Comparison of ENCODE assay signal across 8 cellular contexts in genomic region chr12:55073043-55074022, GRCh38. TPM values are rescaled to one million over a fixed set of nuclear protein-coding genes. Genes with fewer than 3 reads are reported as not detected.
A peak's percentile ranks its signal among the peaks of the same experiment; 100 is the strongest.
DNase-seq lines count a peak whose midpoint lies in the region; ATAC-seq and TF ChIP-seq lines count a peak whose summit lies in the region.

No MANE protein-coding gene starts in this region.

- DNase-seq in NCI-H748 treated with DMSO at 0.1 percent for 48 hours (lab: John Stamatoyannopoulos, UW) (peak; percentile 64), memory B cell (ENCODE audit: low spot score in 2 of 2) (peak; percentile 70 to 71)
- peak; percentile 79 for DNase-seq in activated CD4-positive, alpha-beta memory T cell treated with anti-CD3 and anti-CD28 coated beads, Interleukin-2, amount 10 ng/mL, durations not matched to agents 7 days and 5 days
- peak; percentile 77 for DNase-seq in effector CD4-positive, alpha-beta T cell
- DNase-seq in stimulated activated CD8-positive, alpha-beta memory T cell treated with anti-CD3 and anti-CD28 coated beads, Interleukin-15, amount 100 ng/mL, for 4 hours (ENCODE audit: low read depth in 2 of 2), result peak; percentile 31 to 65

- no peaks in the 10 kb centered on the region for H3K9me3 Mint-ChIP-seq in activated CD4-positive, alpha-beta memory T cell treated with anti-CD3 and anti-CD28 coated beads, Interleukin-2, amount 10 ng/mL, durations not matched to agents 7 days and 5 days
- no peaks in the 10 kb centered on the region for H3K9me3 Mint-ChIP-seq in memory B cell

- no peaks in the 10 kb centered on the region for H3K36me3 Mint-ChIP-seq in activated CD4-positive, alpha-beta memory T cell treated with anti-CD3 and anti-CD28 coated beads, Interleukin-2, amount 10 ng/mL, durations not matched to agents 7 days and 5 days (ENCODE audit: low read depth)
- peaks cover 2% of the 10 kb centered on the region for H3K36me3 Mint-ChIP-seq in memory B cell

- CTCF ChIA-PET in activated CD4-positive, alpha-beta memory T cell treated with anti-CD3 and anti-CD28 coated beads, Interleukin-2, amount 10 ng/mL, durations not matched to agents 7 days and 5 days (lab: Charles Lee), result interaction anchor here (0.8 to 8.5 kb wide), 24 partner anchors 10 to 415 kb away, joined by 3 to 452 read pairs (median 12); partner anchors contain the start of gene MUCL1

- TF ChIP-seq CTCF in GM12801 (IDR thresholded peaks at IDR 0.05; ENCODE audit: extremely low read depth, insufficient read length), result peak; percentile 89

- POLR2A ChIA-PET in activated CD4-positive, alpha-beta memory T cell treated with anti-CD3 and anti-CD28 coated beads, Interleukin-2, amount 10 ng/mL, durations not matched to agents 7 days and 5 days (lab: Charles Lee), result no interaction called here

- peaks cover under 1% of the 10 kb centered on the region for H3K4me1 Mint-ChIP-seq in activated CD4-positive, alpha-beta memory T cell treated with anti-CD3 and anti-CD28 coated beads, Interleukin-2, amount 10 ng/mL, durations not matched to agents 7 days and 5 days
- H3K4me1 Mint-ChIP-seq in memory B cell, result peaks cover 2% of the 10 kb centered on the region

- ATAC-seq in HG03354 (IDR thresholded peaks at IDR 0.05; ENCODE audit: poor library complexity, severe bottlenecking, unreplicated experiment) (peak; percentile 66), memory B cell (ENCODE audit: low read depth) (peak; percentile 61), HG03175 (IDR thresholded peaks at IDR 0.05; ENCODE audit: unreplicated experiment) (no peak)

- H3K27ac Mint-ChIP-seq in activated CD4-positive, alpha-beta memory T cell treated with anti-CD3 and anti-CD28 coated beads, Interleukin-2, amount 10 ng/mL, durations not matched to agents 7 days and 5 days, result no peak overlapping the region
- H3K27ac Mint-ChIP-seq in memory B cell, result no peak overlapping the region

- H3K27me3 Mint-ChIP-seq in activated CD4-positive, alpha-beta memory T cell treated with anti-CD3 and anti-CD28 coated beads, Interleukin-2, amount 10 ng/mL, durations not matched to agents 7 days and 5 days, result peaks cover 19% of the 10 kb centered on the region
- H3K27me3 Mint-ChIP-seq in memory B cell, result peaks cover 14% of the 10 kb centered on the region

- H3K4me3 Mint-ChIP-seq in activated CD4-positive, alpha-beta memory T cell treated with anti-CD3 and anti-CD28 coated beads, Interleukin-2, amount 10 ng/mL, durations not matched to agents 7 days and 5 days, result no peak overlapping the region
- H3K4me3 Mint-ChIP-seq in memory B cell, result no peak overlapping the region

RNA-seq across cellular contexts. Expression of gene OR9K2, which starts 52.9 kb away (rescaled TPM):
- not detected for total RNA-seq in activated CD4-positive, alpha-beta memory T cell treated with anti-CD3 and anti-CD28 coated beads, Interleukin-2, amount 10 ng/mL, durations not matched to agents 7 days and 5 days

RNA-seq across cellular contexts. Expression of gene NEUROD4, which starts 53.6 kb away (rescaled TPM):
- not detected for total RNA-seq in activated CD4-positive, alpha-beta memory T cell treated with anti-CD3 and anti-CD28 coated beads, Interleukin-2, amount 10 ng/mL, durations not matched to agents 7 days and 5 days
